ENCODE assay signal across 11 cellular contexts in the genomic region with DNA sequence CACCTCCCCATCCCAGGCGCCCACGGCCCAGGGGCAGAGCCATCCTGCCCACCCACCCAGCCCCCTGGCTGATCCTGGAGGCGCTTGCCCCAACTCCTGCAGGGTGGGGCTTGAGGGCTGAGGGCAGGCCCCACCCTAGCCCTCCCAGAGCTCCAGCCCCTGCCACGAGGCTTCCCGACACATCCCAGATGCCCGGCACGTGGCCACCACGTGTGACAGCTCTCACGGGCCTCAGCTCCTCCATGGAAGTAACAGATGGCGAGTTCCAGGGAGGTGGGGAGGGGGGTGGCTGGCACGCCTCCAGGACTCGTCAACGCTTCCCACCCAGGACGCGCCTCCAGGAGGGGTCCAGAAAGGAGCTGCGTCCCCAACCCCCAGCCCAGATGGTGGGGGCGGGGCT. TPM values are rescaled to one million over a fixed set of nuclear protein-coding genes. Genes with fewer than 3 reads are reported as not detected.
A peak's percentile ranks its signal among the peaks of the same experiment; 100 is the strongest.
DNase-seq lines count a peak whose midpoint lies in the region; ATAC-seq and TF ChIP-seq lines count a peak whose summit lies in the region.
"Had no signal": no experiment of that assay in that cellular context is flagged by ENCODE, and none has a peak within 500 bp of the region (broad histone marks: within the 10 kb centered on the region; RNA-seq: fewer than 3 reads in every experiment).

No MANE protein-coding gene starts in this region.

- H3K36me3 ChIP-seq in OCI-LY7 (ENCODE audit: insufficient read depth, low read length) (no peaks in the 10 kb centered on the region), heart right ventricle (peaks cover 0 to 100% (median 16%) of the 10 kb centered on the region in 9 donors), thymus (ENCODE audit: control insufficient read depth, insufficient read depth) (peaks cover 63% of the 10 kb centered on the region)

- H4K20me1 ChIP-seq in OCI-LY7 (ENCODE audit: insufficient read depth, low read length), result no peaks in the 10 kb centered on the region

- DNase-seq in NCI-H524 (lab: John Stamatoyannopoulos, UW) (peak; percentile 79 to 87), NCI-H524 treated with DMSO at 0.1 percent for 48 hours (lab: John Stamatoyannopoulos, UW) (no peak), OCI-LY7 (ENCODE audit: low spot score) (peak; percentile 41), heart right ventricle (peak; percentile 55 to 75), type B pancreatic cell (ENCODE audit: extremely low spot score, unreplicated experiment) (no peak), NCI-H2196 treated with DMSO at 0.1 percent for 48 hours (lab: John Stamatoyannopoulos, UW; ENCODE audit: unreplicated experiment) (no peak)

- H3K27ac ChIP-seq in OCI-LY7 (ENCODE audit: low read depth, low read length, poor library complexity, severe bottlenecking) (peak overlapping the region; percentile 92), heart right ventricle (peak overlapping the region in 9 of 10 donors; percentile 54 to 92 (median 64)), thymus (ENCODE audit: low read depth) (peak overlapping the region; percentile 98)

- CTCF ChIA-PET in OCI-LY7 (lab: Charles Lee; ENCODE audit: unreplicated experiment), result interaction anchor here (0.6 to 1.1 kb wide), 8 partner anchors 11 to 1826 kb away, joined by 3 to 10 read pairs (median 4); no protein-coding TSS in a partner anchor

- H3K4me3 Mint-ChIP-seq in type B pancreatic cell, result no peak overlapping the region

- H3K27ac Mint-ChIP-seq in type B pancreatic cell, result no peak overlapping the region

- TF ChIP-seq CTCF in OCI-LY7 (conservative IDR thresholded peaks at IDR 0.05; ENCODE audit: low read length), result no peak
- no peak for TF ChIP-seq CTCF in heart right ventricle (IDR thresholded peaks at IDR 0.05)
- no peak for TF ChIP-seq CTCF in type B pancreatic cell (conservative IDR thresholded peaks at IDR 0.05)

- ATAC-seq in heart right ventricle (peak; percentile 18 to 64 (median 50)), GM18502 (IDR thresholded peaks at IDR 0.05; ENCODE audit: poor library complexity, unreplicated experiment) (no peak)
- ATAC-seq: HCT116, Panc1 had no signal

- BruUV-seq in OCI-LY7 (replicated peaks; lab: Mats Ljungman, UMichigan), result no TSS peak

- H3K4me1 ChIP-seq in OCI-LY7 (ENCODE audit: insufficient read depth, low read length, poor library complexity, severe bottlenecking) (peaks cover 55% of the 10 kb centered on the region), heart right ventricle (peaks cover 0 to 49% (median 37%) of the 10 kb centered on the region in 9 donors), thymus (ENCODE audit: control insufficient read depth, insufficient read depth, low read length) (peaks cover 46% of the 10 kb centered on the region)

- no peaks in the 10 kb centered on the region for H3K9me3 Mint-ChIP-seq in type B pancreatic cell

- H3K27me3 Mint-ChIP-seq in type B pancreatic cell, result no peaks in the 10 kb centered on the region

- H3K36me3 Mint-ChIP-seq in type B pancreatic cell, result no peaks in the 10 kb centered on the region

- H3K9me3 ChIP-seq in OCI-LY7 (ENCODE audit: low read length), result no peaks in the 10 kb centered on the region
- no peaks in the 10 kb centered on the region for H3K9me3 ChIP-seq in heart right ventricle
- H3K9me3 ChIP-seq in thymus (ENCODE audit: control insufficient read depth), result no peaks in the 10 kb centered on the region

- intact Hi-C loops in OCI-LY7 (cut with micrococcal nuclease; ENCODE audit: unreplicated experiment), result loop anchor here (2.0 kb wide), 1 partner anchor 313 kb away; no protein-coding TSS in a partner anchor
- intact Hi-C loops in heart right ventricle (cut with DNase I), result no loop called here

- POLR2A ChIA-PET in OCI-LY7 (lab: Charles Lee), result interaction anchor here (0.6 to 2.6 kb wide), 9 partner anchors 11 to 313 kb away, joined by 3 to 8 read pairs (median 5); a partner anchor contains a TSS

- no peaks in the 10 kb centered on the region for H3K79me2 ChIP-seq in OCI-LY7 (ENCODE audit: insufficient read depth, low read depth, low read length)

- H3K4me2 ChIP-seq in OCI-LY7 (ENCODE audit: low read length), result peak overlapping the region; percentile 60

- H3K4me1 Mint-ChIP-seq in type B pancreatic cell (ENCODE audit: unreplicated experiment), result peaks cover 5% of the 10 kb centered on the region

- WGBS in heart right ventricle, 2 donors, result 43 to 54% methylated on average over 17 of the region's 17 CpGs
- WGBS in thymus, result 24% methylated on average over 17 of the region's 17 CpGs

- H3K4me3 ChIP-seq in OCI-LY7 (ENCODE audit: low read depth, low read length, poor library complexity, severe bottlenecking) (peak overlapping the region; percentile 23), heart right ventricle (no peak overlapping the region), thymus (ENCODE audit: low read length) (peak overlapping the region; percentile 2)

- H3K9me2 ChIP-seq in OCI-LY7 (ENCODE audit: insufficient read depth, low read length), result no peaks in the 10 kb centered on the region

- H3K27me3 ChIP-seq in heart right ventricle, result no peaks in the 10 kb centered on the region
- no peaks in the 10 kb centered on the region for H3K27me3 ChIP-seq in thymus (ENCODE audit: control insufficient read depth, insufficient read depth)

- H2AFZ ChIP-seq in OCI-LY7 (ENCODE audit: low read length), result peak overlapping the region; percentile 32; the same call in 1 of the 2 replicates

RNA-seq across cellular contexts. Expression of gene PLXND1, which starts 29.1 kb away (rescaled TPM):
- total RNA-seq in OCI-LY7 (2014; rRNA removed; shearing (Covaris generic)), result 6.0 and 6.8 TPM in 2 replicates
- total RNA-seq in OCI-LY7 (2022) (4.7 and 5.3 TPM in 2 replicates), heart right ventricle (100 to 1,000 TPM in 1 of 10 donors, 10 to 100 TPM in 9; 40.9 to 106 (median 62.8) TPM), type B pancreatic cell (ENCODE audit: low replicate concordance) (56.9 and 71.0 TPM in 2 replicates)
- polyA plus RNA-seq in heart right ventricle (100 to 1,000 TPM in 1 of 2 donors, 10 to 100 TPM in 1; 71.2 to 169 TPM), thymus (106 TPM)

RNA-seq across cellular contexts. Expression of gene H1-8, which starts 34.4 kb away (rescaled TPM):
- total RNA-seq in OCI-LY7 (2014; rRNA removed; shearing (Covaris generic)), result not detected in 2 replicates
- not detected in 2 replicates for total RNA-seq in OCI-LY7 (2022)
- not detected for total RNA-seq in heart right ventricle
- not detected for polyA plus RNA-seq in heart right ventricle
- 0.78 TPM for polyA plus RNA-seq in thymus
- total RNA-seq in type B pancreatic cell (ENCODE audit: low replicate concordance), result not detected in 2 replicates
- total RNA-seq: HT1080 had no signal

RNA-seq across cellular contexts. Expression of gene RHO, which starts 48.9 kb away (rescaled TPM):
- total RNA-seq in OCI-LY7 (2014; rRNA removed; shearing (Covaris generic)), result not detected in 2 replicates
- not detected in 2 replicates for total RNA-seq in OCI-LY7 (2022)
- total RNA-seq in heart right ventricle, result not detected
- not detected for polyA plus RNA-seq in heart right ventricle
- polyA plus RNA-seq in thymus, result 0.07 TPM
- not detected in 2 replicates for total RNA-seq in type B pancreatic cell (ENCODE audit: low replicate concordance)
- total RNA-seq: HT1080 had no signal

Comparison
In these comparisons a context has a peak if more than half of its experiments do, and no peak if none do; other contexts are left out.
1. DNase-seq: peak in NCI-H524 (2 of 2), OCI-LY7 (single experiment) and heart right ventricle (2 of 2); none in NCI-H524 treated with DMSO at 0.1 percent for 48 hours (single experiment), type B pancreatic cell (single experiment) and NCI-H2196 treated with DMSO at 0.1 percent for 48 hours (single experiment).
2. H3K4me3 ChIP-seq: peak in OCI-LY7 (single experiment) and thymus (single experiment); none in heart right ventricle (0 of 10).
3. Peak in every context shown above with its lines, with median percentiles within 50 percentile points of each other: H3K27ac ChIP-seq.